34 cellular contexts compared by ENCODE assay signal in the genomic region with DNA sequence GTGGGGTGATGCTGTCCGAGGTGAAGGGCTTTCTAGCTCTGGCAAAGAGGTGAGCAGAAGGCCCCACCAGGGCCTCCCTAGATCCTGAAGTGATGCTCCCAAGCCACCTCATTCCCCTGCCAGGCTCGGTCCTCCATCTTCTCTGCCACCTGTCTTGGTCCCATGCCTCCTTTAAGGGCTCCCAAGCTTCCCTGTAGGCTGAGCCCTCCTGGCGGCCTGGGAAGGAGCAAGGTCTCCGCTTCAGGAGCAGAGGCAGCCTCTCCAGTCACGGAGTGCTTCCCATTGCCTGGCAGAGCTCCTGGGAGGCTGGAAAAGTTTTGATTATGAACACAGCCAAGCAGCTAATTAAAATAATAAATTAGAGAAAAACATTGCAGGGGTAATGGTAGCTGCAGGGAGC.
"Had no signal": no experiment of that assay in that cellular context is flagged by ENCODE, and none has a peak within 500 bp of the region (broad histone marks: within the 10 kb centered on the region; RNA-seq: fewer than 3 reads in every experiment).

No MANE protein-coding gene starts in this region.

- H3K4me1 ChIP-seq: adrenal gland, ascending aorta, breast epithelium had no signal

- H3K27me3 ChIP-seq: adrenal gland, ascending aorta, body of pancreas, brain microvascular endothelial cell, breast epithelium, cardiac muscle cell had no signal

- DNase-seq: activated effector memory CD4-positive, alpha-beta T cell treated with anti-CD3 and anti-CD28 coated beads, Interleukin-2, amount 50 U/mL, for 16 hours; activated effector memory CD4-positive, alpha-beta T cell treated with Interleukin-2 at 50 U/mL for 16 hours; activated gamma-delta T cell; activated gamma-delta T cell treated with Interleukin-2 at 50 U/mL for 16 hours; activated naive CD4-positive, alpha-beta T cell; activated naive CD4-positive, alpha-beta T cell treated with anti-CD3 and anti-CD28 coated beads for 36 hours; activated naive CD4-positive, alpha-beta T cell treated with anti-CD3 and anti-CD28 coated beads, Interleukin-2, amount 10 ng/mL, durations not matched to agents 7 days and 5 days; activated naive CD4-positive, alpha-beta T cell treated with anti-CD3 and anti-CD28 coated beads, Interleukin-2, amount 50 U/mL, for 16 hours; activated naive CD4-positive, alpha-beta T cell treated with Interleukin-2 at 50 U/mL for 16 hours; activated naive CD8-positive, alpha-beta T cell treated with anti-CD3 and anti-CD28 coated beads for 36 hours; activated naive CD8-positive, alpha-beta T cell treated with anti-CD3 and anti-CD28 coated beads, Interleukin-2, amount 10 ng/mL, durations not matched to agents 7 days and 5 days; activated naive CD8-positive, alpha-beta T cell treated with anti-CD3 and anti-CD28 coated beads, Interleukin-2, amount 50 U/mL, for 24 hours; activated T-cell treated with anti-CD3 and anti-CD28 coated beads for 4 hours; activated T-cell treated with anti-CD3 and anti-CD28 coated beads, Interleukin-2, amount 50 U/mL, for 1 hour; activated T-cell treated with anti-CD3 and anti-CD28 coated beads, Interleukin-2, amount 50 U/mL, for 24 hours; activated T-cell treated with anti-CD3 and anti-CD28 coated beads, Interleukin-2, amount 50 U/mL, for 4 hours; activated T-cell treated with anti-CD3 and anti-CD28 coated beads, Interleukin-2, amount 50 U/mL, for 48 hours; activated T-cell treated with anti-CD3 and anti-CD28 coated beads, Interleukin-2, amount 50 U/mL, for 72 hours; adrenal gland; amniotic stem cell; amygdala; anterior cingulate cortex; body of pancreas; brain microvascular endothelial cell; caudate nucleus; central memory CD4-positive, alpha-beta T cell; cerebellar nuclear complex had no signal

- H3K27ac ChIP-seq: adrenal gland, ascending aorta, body of pancreas, brain microvascular endothelial cell, breast epithelium, cardiac muscle cell had no signal

- ATAC-seq: activated naive CD4-positive, alpha-beta T cell treated with anti-CD3 and anti-CD28 coated beads, Interleukin-2, amount 50 U/mL, for 72 hours; activated naive CD8-positive, alpha-beta T cell treated with anti-CD3 and anti-CD28 coated beads, Interleukin-2, amount 50 U/mL, for 24 hours; activated T-cell treated with anti-CD3 and anti-CD28 coated beads, Interleukin-2, amount 50 U/mL, for 4 hours; activated T-cell treated with anti-CD3 and anti-CD28 coated beads, Interleukin-2, amount 50 U/mL, for 72 hours; activated T-helper 17 cell treated with anti-CD3 and anti-CD28 coated beads, Interleukin-2, amount 50 U/mL, for 72 hours; body of pancreas had no signal

- H3K36me3 ChIP-seq: adrenal gland, ascending aorta, brain microvascular endothelial cell, breast epithelium, cardiac muscle cell had no signal

- FAIRE-seq: astrocyte, bronchial epithelial cell had no signal

- H3K4me3 ChIP-seq: adrenal gland, ascending aorta, body of pancreas, breast epithelium, cardiac muscle cell had no signal

- H3K9me3 ChIP-seq: adrenal gland, ascending aorta, body of pancreas, breast epithelium had no signal
